ENCODE assay signal across 8 cellular contexts in genomic region chr16:89922477-89922883, GRCh38. TPM values are rescaled to one million over a fixed set of nuclear protein-coding genes. Genes with fewer than 3 reads are reported as not detected.
DNase-seq lines count a peak whose midpoint lies in the region; ATAC-seq and TF ChIP-seq lines count a peak whose summit lies in the region.

No MANE protein-coding gene starts in this region.

- no peaks in the 10 kb centered on the region for H3K9me2 ChIP-seq in HCT116 (ENCODE audit: insufficient read depth)

- peaks cover 20% of the 10 kb centered on the region for H3K4me1 ChIP-seq in BE2C
- peaks cover 42 to 76% of the 10 kb centered on the region in 2 experiments for H3K4me1 ChIP-seq in HCT116 (ENCODE audit: control insufficient read depth in 1 of 2, insufficient read depth in 2 of 2, low read length in 2 of 2)

- peak overlapping the region; percentile 74 for H3K9ac ChIP-seq in HCT116 (ENCODE audit: low read length)

- peaks cover 0 to 3% of the 10 kb centered on the region in 2 donors for H3K36me3 Mint-ChIP-seq in stimulated activated naive B cell treated with anti-CD40 and anti-IgM and Interleukin-4, amounts not matched to agents 10 μg/mL and 1 μg/mL and 100 μg/mL, for 72 hours

- no peak for TF ChIP-seq CTCF in BE2C (IDR thresholded peaks at IDR 0.05; ENCODE audit: low read depth, low read length)
- no peak for TF ChIP-seq CTCF in HCT116 (IDR thresholded peaks at IDR 0.05 in 2 of 3, conservative IDR thresholded peaks at IDR 0.05 in 1 of 3; ENCODE audit: borderline replicate concordance in 1 of 3, insufficient read depth in 1 of 3, low read depth in 2 of 3, low read length in 2 of 3)
- TF ChIP-seq CTCF in GM13976 (IDR thresholded peaks at IDR 0.05; ENCODE audit: borderline replicate concordance, control extremely low read depth, extremely low read depth, insufficient read depth, missing control alignments): no peak

- peaks cover 9% of the 10 kb centered on the region for H3K36me3 ChIP-seq in BE2C
- H3K36me3 ChIP-seq in HCT116 (ENCODE audit: control insufficient read depth in 1 of 2, insufficient read depth in 2 of 2, low read length in 2 of 2): peaks cover 1 to 4% of the 10 kb centered on the region in 2 experiments; a peak in 3 of 4 replicates

- no peak overlapping the region for H2AFZ ChIP-seq in HCT116 (ENCODE audit: low read depth, low read length, poor library complexity, severe bottlenecking)

- POLR2A ChIA-PET in HCT116 (lab: Charles Lee): interaction anchor here (0.9 to 3.5 kb wide), 16 partner anchors 9 to 222 kb away, joined by 3 to 22 read pairs (median 5); partner anchors contain the start of genes DEF8, SPATA2L and TCF25

- H3K9me3 Mint-ChIP-seq in stimulated activated naive B cell treated with anti-CD40 and anti-IgM and Interleukin-4, amounts not matched to agents 10 μg/mL and 1 μg/mL and 100 μg/mL, for 72 hours: no peaks in the 10 kb centered on the region

- TF ChIP-seq POLR2A in HCT116 (IDR thresholded peaks at IDR 0.05; ENCODE audit: borderline replicate concordance, extremely low read depth, insufficient read depth, insufficient read length): peak; percentile 18

- peak; percentile 33 for ATAC-seq in HCT116
- peak in 1 of 2 donors; percentile 9 for ATAC-seq in stimulated activated naive B cell treated with anti-CD40 and anti-IgM and Interleukin-4, amounts not matched to agents 10 μg/mL and 1 μg/mL and 100 μg/mL, for 72 hours (replicated peaks)

- peak; percentile 95 for DNase-seq in BE2C
- peak; percentile 82 for DNase-seq in HCT116 (ENCODE audit: low read depth, low spot score)
- peak; percentile 73 for DNase-seq in SK-N-DZ (ENCODE audit: low spot score)
- peak; percentile 84 for DNase-seq in dedifferentiated amniotic fluid mesenchymal stem cell (ENCODE audit: extremely low spot score)
- DNase-seq in kidney tubule cell (ENCODE audit: low spot score): peak; percentile 95
- no peak for DNase-seq in stimulated activated naive B cell treated with anti-CD40 and anti-IgM and Interleukin-4, amounts not matched to agents 10 μg/mL and 1 μg/mL and 100 μg/mL, for 72 hours
- no peak for DNase-seq in GM13976 (ENCODE audit: low spot score)
- DNase-seq in GM19240 (ENCODE audit: insufficient read length, low spot score): no peak

- H3K27me3 ChIP-seq in BE2C: no peaks in the 10 kb centered on the region
- no peaks in the 10 kb centered on the region for H3K27me3 ChIP-seq in HCT116 (ENCODE audit: insufficient read depth, low read length)

- H3K27ac ChIP-seq in HCT116 (ENCODE audit: low read depth, low read length): peak overlapping the region; percentile 100

- no peak overlapping the region for H3K27ac Mint-ChIP-seq in stimulated activated naive B cell treated with anti-CD40 and anti-IgM and Interleukin-4, amounts not matched to agents 10 μg/mL and 1 μg/mL and 100 μg/mL, for 72 hours

- BruUV-seq in HCT116 (replicated peaks; lab: Mats Ljungman, UMichigan): no TSS peak

- H4K20me1 ChIP-seq in HCT116 (ENCODE audit: insufficient read depth): peaks cover 8% of the 10 kb centered on the region; the same call in 1 of the 2 replicates

- H3K4me1 Mint-ChIP-seq in stimulated activated naive B cell treated with anti-CD40 and anti-IgM and Interleukin-4, amounts not matched to agents 10 μg/mL and 1 μg/mL and 100 μg/mL, for 72 hours: peaks cover 24 to 70% of the 10 kb centered on the region in 2 donors

- H3K9me3 ChIP-seq in BE2C (no peaks in the 10 kb centered on the region), HCT116 (ENCODE audit: control insufficient read depth in 1 of 2, insufficient read depth in 1 of 2, low read depth in 1 of 2, low read length in 2 of 2) (no peaks in the 10 kb centered on the region)

- in situ Hi-C loops in GM13976 (cut with MboI; ENCODE audit: low sequenced_read_pairs, unreplicated experiment): no loop called here

- H3K4me3 Mint-ChIP-seq in stimulated activated naive B cell treated with anti-CD40 and anti-IgM and Interleukin-4, amounts not matched to agents 10 μg/mL and 1 μg/mL and 100 μg/mL, for 72 hours: peak overlapping the region; percentile 70 to 79

- intact Hi-C loops in HCT116 (cut with micrococcal nuclease): loop anchor here (5.0 kb wide), 1 partner anchor 50 kb away; the partner anchor contains the start of gene TCF25

- H3K4me3 ChIP-seq in BE2C (ENCODE audit: low read depth, low read length) (peak overlapping the region; percentile 91), HCT116 (replicated peaks in 1 of 2; ENCODE audit: low read depth in 1 of 2, low read length in 2 of 2) (peak overlapping the region; percentile 74 to 91)

- TF ChIP-seq RAD21 in HCT116 (IDR thresholded peaks at IDR 0.05; ENCODE audit: low read depth): no peak

- CTCF ChIA-PET in HCT116 (lab: Charles Lee): interaction anchor here (1.2 to 5.1 kb wide), 7 partner anchors 13 to 222 kb away, joined by 3 to 57 read pairs (median 4); partner anchors contain the start of genes DEF8 and TCF25

- H3K4me2 ChIP-seq in HCT116 (ENCODE audit: low read length): peak overlapping the region; percentile 79

- RAD21 ChIA-PET in HCT116 (lab: Charles Lee; ENCODE audit: low non-redundant PET in 1 of 2, low total read pairs in 2 of 2, uncharacterized antibody in 2 of 2, unreplicated experiment in 2 of 2): interaction anchor here (0.5 to 1.1 kb wide), 3 partner anchors 49 to 232 kb away, joined by 3 to 6 read pairs (median 4); partner anchors contain the start of gene TCF25 (in 1 of the 2)

- H3K79me2 ChIP-seq in HCT116 (ENCODE audit: insufficient read depth, low read length): peaks cover 42% of the 10 kb centered on the region

- peaks cover 54 to 67% of the 10 kb centered on the region in 2 donors for H3K27me3 Mint-ChIP-seq in stimulated activated naive B cell treated with anti-CD40 and anti-IgM and Interleukin-4, amounts not matched to agents 10 μg/mL and 1 μg/mL and 100 μg/mL, for 72 hours

TF ChIP-seq in HCT116, 20 proteins besides CTCF, POLR2A, EP300 and RAD21 (continues in another document):
- TF ChIP-seq CEBPB (IDR thresholded peaks at IDR 0.05; ENCODE audit: low read depth) (no peak), ATF3 (IDR thresholded peaks at IDR 0.05) (no peak), SRF (IDR thresholded peaks at IDR 0.05; ENCODE audit: low read depth) (no peak), YY1 (IDR thresholded peaks at IDR 0.05; ENCODE audit: extremely low read depth, insufficient replicate concordance, low read depth, low read length) (peak; percentile 27), ELF1 (IDR thresholded peaks at IDR 0.05; ENCODE audit: borderline replicate concordance, low read depth) (no peak), JUND (IDR thresholded peaks at IDR 0.05) (no peak), SP1 (IDR thresholded peaks at IDR 0.05; ENCODE audit: low read depth) (no peak), EGR1 (IDR thresholded peaks at IDR 0.05; ENCODE audit: low read depth) (no peak), ZFX (IDR thresholded peaks at IDR 0.05) (no peak), ZNF274 (IDR thresholded peaks at IDR 0.05; ENCODE audit: low read depth, low read length) (no peak)
- TF ChIP-seq, protein P1, sequence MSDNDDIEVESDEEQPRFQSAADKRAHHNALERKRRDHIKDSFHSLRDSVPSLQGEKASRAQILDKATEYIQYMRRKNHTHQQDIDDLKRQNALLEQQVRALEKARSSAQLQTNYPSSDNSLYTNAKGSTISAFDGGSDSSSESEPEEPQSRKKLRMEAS (IDR thresholded peaks at IDR 0.05): no peak

RNA-seq across cellular contexts. Expression of gene TUBB3, which starts 0.7 kb away (rescaled TPM):
- polyA plus RNA-seq in BE2C (2012; ENCODE audit: insufficient read depth, insufficient read length, low read depth): 710 TPM
- 173 TPM for total RNA-seq in HCT116 (2021; ENCODE audit: unreplicated experiment)
- polyA plus RNA-seq in HCT116 (2012): 213 and 219 TPM in 2 replicates
- 1,422 and 1,715 TPM in 2 replicates for polyA plus RNA-seq in SK-N-DZ (2014; cell fraction: cytosol; rRNA removed)
- polyA plus RNA-seq in SK-N-DZ (2014; cell fraction: nucleus; rRNA removed): 950 and 1,080 TPM in 2 replicates

RNA-seq across cellular contexts. Expression of gene MC1R, which starts 3.8 kb away (rescaled TPM):
- 35.3 TPM for polyA plus RNA-seq in BE2C (2012; ENCODE audit: insufficient read depth, insufficient read length, low read depth)
- total RNA-seq in HCT116 (2021; ENCODE audit: unreplicated experiment): 12.2 TPM
- 9.9 and 12.5 TPM in 2 replicates for polyA plus RNA-seq in HCT116 (2012)
- polyA plus RNA-seq in SK-N-DZ (2014; cell fraction: cytosol; rRNA removed): 8.5 and 8.9 TPM in 2 replicates
- polyA plus RNA-seq in SK-N-DZ (2014; cell fraction: nucleus; rRNA removed): 45.8 and 54.5 TPM in 2 replicates

RNA-seq across cellular contexts. Expression of gene DEF8, which starts 26.1 kb away (rescaled TPM):
- 249 TPM for polyA plus RNA-seq in BE2C (2012; ENCODE audit: insufficient read depth, insufficient read length, low read depth)
- 109 TPM for total RNA-seq in HCT116 (2021; ENCODE audit: unreplicated experiment)
- polyA plus RNA-seq in HCT116 (2012): 105 and 108 TPM in 2 replicates
- polyA plus RNA-seq in SK-N-DZ (2014; cell fraction: cytosol; rRNA removed): 115 and 143 TPM in 2 replicates
- polyA plus RNA-seq in SK-N-DZ (2014; cell fraction: nucleus; rRNA removed): 288 and 329 TPM in 2 replicates

RNA-seq across cellular contexts. Expression of gene TCF25, which starts 49.1 kb away (rescaled TPM):
- polyA plus RNA-seq in BE2C (2012; ENCODE audit: insufficient read depth, insufficient read length, low read depth): 410 TPM
- 345 TPM for total RNA-seq in HCT116 (2021; ENCODE audit: unreplicated experiment)
- 354 and 371 TPM in 2 replicates for polyA plus RNA-seq in HCT116 (2012)
- polyA plus RNA-seq in SK-N-DZ (2014; cell fraction: cytosol; rRNA removed): 135 and 156 TPM in 2 replicates
- polyA plus RNA-seq in SK-N-DZ (2014; cell fraction: nucleus; rRNA removed): 277 and 365 TPM in 2 replicates

Comparison
In these comparisons a context has a peak if more than half of its experiments do, and no peak if none do; other contexts are left out.
1. DNase-seq: peak in BE2C (single experiment), HCT116 (single experiment), SK-N-DZ (single experiment), dedifferentiated amniotic fluid mesenchymal stem cell (single experiment) and kidney tubule cell (single experiment); none in stimulated activated naive B cell treated with anti-CD40 and anti-IgM and Interleukin-4, amounts not matched to agents 10 μg/mL and 1 μg/mL and 100 μg/mL, for 72 hours (single experiment), GM13976 (single experiment) and GM19240 (single experiment).